Comparison of ENCODE assay signal across 28 cellular contexts in genomic region chr6:158184598-158184997, GRCh38.
"Had no signal": no experiment of that assay in that cellular context is flagged by ENCODE, and none has a peak within 500 bp of the region (broad histone marks: within the 10 kb centered on the region; RNA-seq: fewer than 3 reads in every experiment).

No MANE protein-coding gene starts in this region.

- H3K4me3 ChIP-seq: body of pancreas, cardiac muscle cell, coronary artery, dorsolateral prefrontal cortex, heart right ventricle, left ventricle myocardium inferior, lung, mucosa of descending colon, ovary, right lobe of liver, skin epidermis, upper lobe of right lung had no signal

- H3K27ac ChIP-seq: body of pancreas, cardiac muscle cell, coronary artery, dorsolateral prefrontal cortex, foreskin keratinocyte, heart right ventricle, left ventricle myocardium inferior, ovary, skin epidermis, upper lobe of right lung, WERI-Rb-1 had no signal

- H3K27me3 ChIP-seq: body of pancreas, cardiac muscle cell, dorsolateral prefrontal cortex, foreskin keratinocyte, heart right ventricle, ovary, right lobe of liver, upper lobe of right lung had no signal

- H3K4me1 ChIP-seq: foreskin keratinocyte, heart right ventricle, left ventricle myocardium inferior, upper lobe of right lung had no signal

- DNase-seq: activated CD4-positive, alpha-beta T cell treated with anti-CD3 and anti-CD28 coated beads for 48 hours; activated CD8-positive, alpha-beta T cell treated with anti-CD3 and anti-CD28 coated beads for 36 hours; activated naive CD8-positive, alpha-beta T cell treated with anti-CD3 and anti-CD28 coated beads, Interleukin-2, amount 50 U/mL, for 24 hours; activated T-cell treated with anti-CD3 and anti-CD28 coated beads, Interleukin-2, amount 50 U/mL, for 4 hours; body of pancreas; cerebellar nuclear complex; dorsolateral prefrontal cortex; effector memory CD4-positive, alpha-beta T cell; foreskin keratinocyte; heart right ventricle; kidney glomerular epithelial cell; left ventricle myocardium inferior; mucosa of descending colon; ovary; right lobe of liver; stimulated activated CD4-positive, alpha-beta T cell treated with anti-CD3 and anti-CD28 coated beads, Interleukin-12 subunit alpha, Interleukin-12 subunit beta, amount 100 ng/mL, for 4 hours; stimulated activated CD4-positive, alpha-beta T cell treated with anti-CD3 and anti-CD28 coated beads, Interleukin-4, amount 100 ng/mL, for 1 hour; T-helper 17 cell; T1000; upper lobe of right lung; WERI-Rb-1 had no signal

- ATAC-seq: activated CD4-positive, CD25-positive, alpha-beta regulatory T cell treated with anti-CD3 and anti-CD28 coated beads, Interleukin-2, amount 50 U/mL, for 24 hours; activated CD8-positive, alpha-beta T cell treated with anti-CD3 and anti-CD28 coated beads for 36 hours; activated naive CD8-positive, alpha-beta T cell treated with anti-CD3 and anti-CD28 coated beads, Interleukin-2, amount 50 U/mL, for 24 hours; activated T-cell treated with anti-CD3 and anti-CD28 coated beads, Interleukin-2, amount 50 U/mL, for 4 hours; activated T-helper 17 cell treated with anti-CD3 and anti-CD28 coated beads, Interleukin-2, amount 50 U/mL, for 72 hours; body of pancreas; foreskin keratinocyte; heart right ventricle; mucosa of descending colon; natural killer cell treated with Interleukin-12 subunit alpha and Interleukin-12 subunit beta and Interleukin-15 and Interleukin-18, amount 100 ng/mL, for 72 hours; right lobe of liver; T-helper 17 cell; upper lobe of right lung had no signal

- H3K36me3 ChIP-seq: cardiac muscle cell, ovary, right lobe of liver, upper lobe of right lung had no signal

- H3K9me3 ChIP-seq: body of pancreas, heart right ventricle, left ventricle myocardium inferior, mucosa of descending colon, ovary, right lobe of liver, upper lobe of right lung had no signal
